Comparison of ENCODE assay signal across 40 cellular contexts in genomic region chr5:83090169-83090568, GRCh38. TPM values are rescaled to one million over a fixed set of nuclear protein-coding genes. Genes with fewer than 3 reads are reported as not detected.
"Had no signal": no experiment of that assay in that cellular context is flagged by ENCODE, and none has a peak within 500 bp of the region (broad histone marks: within the 10 kb centered on the region; RNA-seq: fewer than 3 reads in every experiment).

No MANE protein-coding gene starts in this region.

- H3K4me3 Mint-ChIP-seq: activated naive CD4-positive, alpha-beta T cell treated with anti-CD3 and anti-CD28 coated beads for 36 hours; activated naive CD4-positive, alpha-beta T cell treated with anti-CD3 and anti-CD28 coated beads, Interleukin-2, amount 10 ng/mL, durations not matched to agents 7 days and 5 days; activated naive CD4-positive, alpha-beta T cell treated with anti-CD3 and anti-CD28 coated beads, Interleukin-2, amount 50 U/mL, for 24 hours; activated naive CD8-positive, alpha-beta T cell; activated naive CD8-positive, alpha-beta T cell treated with anti-CD3 and anti-CD28 coated beads for 36 hours; activated naive CD8-positive, alpha-beta T cell treated with anti-CD3 and anti-CD28 coated beads, Interleukin-2, amount 10 ng/mL, durations not matched to agents 7 days and 5 days; activated naive CD8-positive, alpha-beta T cell treated with anti-CD3 and anti-CD28 coated beads, Interleukin-2, amount 50 U/mL, for 24 hours; activated T-cell treated with anti-CD3 and anti-CD28 coated beads, Interleukin-2, amount 50 U/mL, for 24 hours; activated T-cell treated with anti-CD3 and anti-CD28 coated beads, Interleukin-2, amount 50 U/mL, for 4 hours; activated T-cell treated with anti-CD3 and anti-CD28 coated beads, Interleukin-2, amount 50 U/mL, for 72 hours; activated T-helper 1 cell treated with anti-CD3 and anti-CD28 coated beads, Interleukin-12 subunit alpha, Interleukin-12 subunit beta, Interleukin-2, Interleukin-4 antibody, amounts not matched to agents 30 ng/mL and 10 ng/mL and 1 ng/mL, durations not matched to agents 14 hours and 24 hours and 36 hours; activated T-helper 17 cell treated with anti-CD3 and anti-CD28 coated beads, Interleukin-2, amount 50 U/mL, for 72 hours; brain; central memory CD8-positive, alpha-beta T cell had no signal

- H3K27me3 Mint-ChIP-seq: activated naive CD4-positive, alpha-beta T cell treated with anti-CD3 and anti-CD28 coated beads, Interleukin-2, amount 10 ng/mL, durations not matched to agents 7 days and 5 days; activated naive CD4-positive, alpha-beta T cell treated with anti-CD3 and anti-CD28 coated beads, Interleukin-2, amount 50 U/mL, for 24 hours; activated naive CD8-positive, alpha-beta T cell; activated naive CD8-positive, alpha-beta T cell treated with anti-CD3 and anti-CD28 coated beads for 36 hours; activated naive CD8-positive, alpha-beta T cell treated with anti-CD3 and anti-CD28 coated beads, Interleukin-2, amount 10 ng/mL, durations not matched to agents 7 days and 5 days; activated T-cell treated with anti-CD3 and anti-CD28 coated beads, Interleukin-2, amount 50 U/mL, for 24 hours; activated T-helper 17 cell treated with anti-CD3 and anti-CD28 coated beads, Interleukin-2, amount 50 U/mL, for 72 hours; central memory CD8-positive, alpha-beta T cell had no signal

- H3K27me3 ChIP-seq: adrenal gland, ascending aorta, body of pancreas, brain microvascular endothelial cell, breast epithelium, cardiac muscle cell had no signal

- H3K4me1 ChIP-seq: adrenal gland, ascending aorta, breast epithelium had no signal

- ATAC-seq: activated naive CD4-positive, alpha-beta T cell treated with anti-CD3 and anti-CD28 coated beads, Interleukin-2, amount 50 U/mL, for 72 hours; activated naive CD8-positive, alpha-beta T cell treated with anti-CD3 and anti-CD28 coated beads, Interleukin-2, amount 50 U/mL, for 24 hours; activated T-cell treated with anti-CD3 and anti-CD28 coated beads, Interleukin-2, amount 50 U/mL, for 4 hours; activated T-cell treated with anti-CD3 and anti-CD28 coated beads, Interleukin-2, amount 50 U/mL, for 72 hours; activated T-helper 17 cell treated with anti-CD3 and anti-CD28 coated beads, Interleukin-2, amount 50 U/mL, for 72 hours; body of pancreas had no signal

- H3K4me3 ChIP-seq: adrenal gland, ascending aorta, body of pancreas, breast epithelium, cardiac muscle cell had no signal

- H3K9me3 Mint-ChIP-seq: activated T-helper 17 cell treated with anti-CD3 and anti-CD28 coated beads, Interleukin-2, amount 50 U/mL, for 72 hours had no signal

- H3K36me3 ChIP-seq: adrenal gland, ascending aorta, brain microvascular endothelial cell, breast epithelium, cardiac muscle cell had no signal

- FAIRE-seq: astrocyte, bronchial epithelial cell had no signal

- H3K4me1 Mint-ChIP-seq: brain had no signal

- H3K27ac Mint-ChIP-seq: activated naive CD4-positive, alpha-beta T cell treated with anti-CD3 and anti-CD28 coated beads for 36 hours; activated naive CD4-positive, alpha-beta T cell treated with anti-CD3 and anti-CD28 coated beads, Interleukin-2, amount 10 ng/mL, durations not matched to agents 7 days and 5 days; activated naive CD4-positive, alpha-beta T cell treated with anti-CD3 and anti-CD28 coated beads, Interleukin-2, amount 50 U/mL, for 24 hours; activated naive CD4-positive, alpha-beta T cell treated with anti-CD3 and anti-CD28 coated beads, Interleukin-2, amount 50 U/mL, for 72 hours; activated naive CD8-positive, alpha-beta T cell; activated naive CD8-positive, alpha-beta T cell treated with anti-CD3 and anti-CD28 coated beads for 36 hours; activated naive CD8-positive, alpha-beta T cell treated with anti-CD3 and anti-CD28 coated beads, Interleukin-2, amount 10 ng/mL, durations not matched to agents 7 days and 5 days; activated naive CD8-positive, alpha-beta T cell treated with anti-CD3 and anti-CD28 coated beads, Interleukin-2, amount 50 U/mL, for 24 hours; activated T-cell treated with anti-CD3 and anti-CD28 coated beads, Interleukin-2, amount 50 U/mL, for 24 hours; activated T-cell treated with anti-CD3 and anti-CD28 coated beads, Interleukin-2, amount 50 U/mL, for 72 hours; activated T-helper 1 cell treated with anti-CD3 and anti-CD28 coated beads, Interleukin-12 subunit alpha, Interleukin-12 subunit beta, Interleukin-2, Interleukin-4 antibody, amounts not matched to agents 30 ng/mL and 10 ng/mL and 1 ng/mL, durations not matched to agents 14 hours and 24 hours and 36 hours; activated T-helper 17 cell treated with anti-CD3 and anti-CD28 coated beads, Interleukin-2, amount 50 U/mL, for 72 hours; activated T-helper 2 cell treated with anti-CD3 and anti-CD28 coated beads, Interferon-gamma antibody, Interleukin-2, Interleukin-4, amounts not matched to agents 10 μg/mL and 5 μg/mL and 100 μg/mL, durations not matched to agents 14 hours and 24 hours and 36 hours; brain had no signal

- H3K27ac ChIP-seq: adrenal gland, ascending aorta, body of pancreas, brain microvascular endothelial cell, breast epithelium, cardiac muscle cell had no signal

- H3K9me3 ChIP-seq: adrenal gland, body of pancreas had no signal

- DNase-seq: activated effector memory CD4-positive, alpha-beta T cell treated with anti-CD3 and anti-CD28 coated beads, Interleukin-2, amount 50 U/mL, for 16 hours; activated effector memory CD4-positive, alpha-beta T cell treated with Interleukin-2 at 50 U/mL for 16 hours; activated gamma-delta T cell; activated gamma-delta T cell treated with Interleukin-2 at 50 U/mL for 16 hours; activated naive CD4-positive, alpha-beta T cell; activated naive CD4-positive, alpha-beta T cell treated with anti-CD3 and anti-CD28 coated beads for 36 hours; activated naive CD4-positive, alpha-beta T cell treated with anti-CD3 and anti-CD28 coated beads, Interleukin-2, amount 10 ng/mL, durations not matched to agents 7 days and 5 days; activated naive CD4-positive, alpha-beta T cell treated with anti-CD3 and anti-CD28 coated beads, Interleukin-2, amount 50 U/mL, for 16 hours; activated naive CD4-positive, alpha-beta T cell treated with Interleukin-2 at 50 U/mL for 16 hours; activated naive CD8-positive, alpha-beta T cell treated with anti-CD3 and anti-CD28 coated beads for 36 hours; activated naive CD8-positive, alpha-beta T cell treated with anti-CD3 and anti-CD28 coated beads, Interleukin-2, amount 10 ng/mL, durations not matched to agents 7 days and 5 days; activated naive CD8-positive, alpha-beta T cell treated with anti-CD3 and anti-CD28 coated beads, Interleukin-2, amount 50 U/mL, for 24 hours; activated T-cell treated with anti-CD3 and anti-CD28 coated beads, Interleukin-2, amount 50 U/mL, for 1 hour; activated T-cell treated with anti-CD3 and anti-CD28 coated beads, Interleukin-2, amount 50 U/mL, for 24 hours; activated T-cell treated with anti-CD3 and anti-CD28 coated beads, Interleukin-2, amount 50 U/mL, for 4 hours; activated T-cell treated with anti-CD3 and anti-CD28 coated beads, Interleukin-2, amount 50 U/mL, for 48 hours; activated T-cell treated with anti-CD3 and anti-CD28 coated beads, Interleukin-2, amount 50 U/mL, for 72 hours; adrenal gland; amniotic stem cell; amygdala; anterior cingulate cortex; aorta; body of pancreas; brain microvascular endothelial cell; caudate nucleus; central memory CD4-positive, alpha-beta T cell; cerebellar nuclear complex had no signal

RNA-seq across cellular contexts. Expression of gene XRCC4, which starts 12.8 kb away (rescaled TPM):
- total RNA-seq: ascending aorta had no signal
